ENCODE assay signal across 8 cellular contexts in the genomic region with DNA sequence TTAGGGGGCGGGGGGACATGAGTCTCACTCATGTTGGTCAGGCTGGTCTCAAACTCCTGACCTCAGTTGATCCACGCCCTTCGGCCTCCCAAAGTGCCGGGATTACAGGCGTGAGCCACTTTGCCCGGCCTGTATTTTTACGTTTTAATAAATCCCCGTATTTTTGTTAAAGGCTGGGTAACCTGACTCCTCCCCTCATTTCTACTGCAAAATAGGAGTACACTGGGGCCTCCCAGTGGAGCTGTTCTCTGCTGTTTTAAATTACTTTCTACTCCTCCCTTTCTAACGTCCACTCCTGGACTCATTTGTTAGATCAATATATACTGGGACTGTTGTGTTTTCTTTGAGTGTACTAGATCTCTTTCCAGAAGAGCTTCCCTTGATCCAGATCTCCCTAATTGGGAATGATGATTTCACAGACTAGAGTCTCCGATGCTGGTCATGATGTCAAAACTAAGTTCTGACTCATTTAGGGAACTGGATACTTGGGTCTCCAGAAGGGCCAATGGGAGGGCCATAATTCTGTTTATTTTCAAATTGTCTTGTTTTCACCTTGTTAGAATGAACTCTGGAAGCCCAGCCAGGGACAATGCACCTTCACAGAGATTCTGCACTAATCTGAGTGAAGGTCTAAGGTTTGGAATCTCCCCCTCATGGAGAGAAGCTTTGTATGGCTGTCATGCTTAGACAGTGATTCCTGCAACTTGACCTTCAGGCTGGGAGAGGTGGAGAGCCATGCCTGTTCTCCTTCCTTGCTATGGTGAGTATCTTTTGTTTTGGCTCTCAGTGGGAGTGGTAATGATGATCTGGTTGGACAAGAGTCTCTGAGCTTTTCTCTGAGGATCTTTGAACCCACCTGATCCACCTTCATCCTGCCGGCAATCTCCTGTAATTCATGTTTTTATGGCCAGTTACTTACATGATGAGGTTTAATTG. TPM values are rescaled to one million over a fixed set of nuclear protein-coding genes. Genes with fewer than 3 reads are reported as not detected.
DNase-seq lines count a peak whose midpoint lies in the region; ATAC-seq and TF ChIP-seq lines count a peak whose summit lies in the region.

No MANE protein-coding gene starts in this region.

- H3K36me3 Mint-ChIP-seq in activated CD4-positive, alpha-beta T cell treated with anti-CD3 and anti-CD28 coated beads, Interleukin-2, amount 10 ng/mL, durations not matched to agents 24 days and 14 days (ENCODE audit: low read depth): peaks cover 59% of the 10 kb centered on the region
- H3K36me3 Mint-ChIP-seq in activated B cell treated with CpG ODN at 0.5 μM for 24 hours (ENCODE audit: low read depth): peaks cover 63% of the 10 kb centered on the region

- H3K4me1 ChIP-seq in smooth muscle cell (ENCODE audit: low read depth): peaks cover 27% of the 10 kb centered on the region

- H2AFZ ChIP-seq in smooth muscle cell (ENCODE audit: low read depth): no peak overlapping the region

- H3K4me2 ChIP-seq in smooth muscle cell: peak overlapping the region; percentile 96

- H3K27ac ChIP-seq in smooth muscle cell (ENCODE audit: low read depth): peak overlapping the region; percentile 98

- POLR2A ChIA-PET in activated B cell treated with CpG ODN at 0.5 μM for 24 hours (lab: Charles Lee): interaction anchor here (0.5 to 9.9 kb wide), 12 partner anchors 7 to 338 kb away, joined by 3 to 133 read pairs (median 6); a partner anchor contains a TSS

- WGBS in smooth muscle cell (ENCODE audit: low lambda C conversion rate): 19% methylated on average over 11 of the region's 11 CpGs

- no peaks in the 10 kb centered on the region for H3K9me3 ChIP-seq in smooth muscle cell (replicated peaks; ENCODE audit: low read depth)

- TF ChIP-seq CTCF in activated B cell treated with CpG ODN at 0.5 μM for 24 hours (IDR thresholded peaks at IDR 0.05) (no peak), smooth muscle cell (IDR thresholded peaks at IDR 0.05; ENCODE audit: borderline replicate concordance, insufficient read depth, poor library complexity, severe bottlenecking) (no peak)

- CTCF ChIA-PET in activated B cell treated with CpG ODN at 0.5 μM for 24 hours (lab: Charles Lee): interaction anchor here (1.1 kb wide), 1 partner anchor 26 kb away, joined by 4 read pairs; a partner anchor contains a TSS

- peaks cover 14% of the 10 kb centered on the region for H3K36me3 ChIP-seq in smooth muscle cell (ENCODE audit: low read depth)

- ATAC-seq in activated B cell treated with CpG ODN at 0.5 μM for 24 hours (ENCODE audit: low read depth) (no peak), GM19395 (IDR thresholded peaks at IDR 0.05; ENCODE audit: unreplicated experiment) (no peak)

- no peaks in the 10 kb centered on the region for H3K27me3 ChIP-seq in smooth muscle cell (ENCODE audit: low read depth)

- H3K9ac ChIP-seq in smooth muscle cell (ENCODE audit: low read depth): peak overlapping the region; percentile 96

- no peak for DNase-seq in activated CD4-positive, alpha-beta T cell treated with anti-CD3 and anti-CD28 coated beads, Interleukin-2, amount 10 ng/mL, durations not matched to agents 24 days and 14 days
- no peak for DNase-seq in activated CD4-positive, alpha-beta T cell treated with anti-CD3 and anti-CD28 coated beads, Interleukin-2, amount 50 U/mL, for 48 hours
- DNase-seq in activated B cell treated with CpG ODN at 0.5 μM for 24 hours: no peak
- peak; percentile 53 for DNase-seq in hepatic stellate cell (ENCODE audit: low spot score)
- DNase-seq in smooth muscle cell (lab: John Stamatoyannopoulos, UW; ENCODE audit: unreplicated experiment): no peak
- no peak for DNase-seq in epidermal melanocyte (ENCODE audit: insufficient read length, low spot score)
- DNase-seq in ecto neural progenitor cell (ENCODE audit: low spot score): no peak

- H3K4me1 Mint-ChIP-seq in activated CD4-positive, alpha-beta T cell treated with anti-CD3 and anti-CD28 coated beads, Interleukin-2, amount 10 ng/mL, durations not matched to agents 24 days and 14 days: peaks cover 25% of the 10 kb centered on the region
- peaks cover 57% of the 10 kb centered on the region for H3K4me1 Mint-ChIP-seq in activated B cell treated with CpG ODN at 0.5 μM for 24 hours

- H3K27ac Mint-ChIP-seq in activated CD4-positive, alpha-beta T cell treated with anti-CD3 and anti-CD28 coated beads, Interleukin-2, amount 10 ng/mL, durations not matched to agents 24 days and 14 days: peak overlapping the region; percentile 96
- H3K27ac Mint-ChIP-seq in activated B cell treated with CpG ODN at 0.5 μM for 24 hours: peak overlapping the region; percentile 98

- H4K20me1 ChIP-seq in smooth muscle cell (ENCODE audit: low read depth): peaks cover 44% of the 10 kb centered on the region

- intact Hi-C loops in activated CD4-positive, alpha-beta T cell treated with anti-CD3 and anti-CD28 coated beads, Interleukin-2, amount 10 ng/mL, durations not matched to agents 24 days and 14 days (cut with micrococcal nuclease): no loop called here
- intact Hi-C loops in activated B cell treated with CpG ODN at 0.5 μM for 24 hours (cut with micrococcal nuclease): no loop called here

- H3K27me3 Mint-ChIP-seq in activated CD4-positive, alpha-beta T cell treated with anti-CD3 and anti-CD28 coated beads, Interleukin-2, amount 10 ng/mL, durations not matched to agents 24 days and 14 days: no peaks in the 10 kb centered on the region
- H3K27me3 Mint-ChIP-seq in activated B cell treated with CpG ODN at 0.5 μM for 24 hours: no peaks in the 10 kb centered on the region

- peak overlapping the region; percentile 97 for H3K4me3 Mint-ChIP-seq in activated CD4-positive, alpha-beta T cell treated with anti-CD3 and anti-CD28 coated beads, Interleukin-2, amount 10 ng/mL, durations not matched to agents 24 days and 14 days
- peak overlapping the region; percentile 99 for H3K4me3 Mint-ChIP-seq in activated B cell treated with CpG ODN at 0.5 μM for 24 hours

- peak overlapping the region; percentile 75 for H3K4me3 ChIP-seq in smooth muscle cell

- no peaks in the 10 kb centered on the region for H3K9me3 Mint-ChIP-seq in activated CD4-positive, alpha-beta T cell treated with anti-CD3 and anti-CD28 coated beads, Interleukin-2, amount 10 ng/mL, durations not matched to agents 24 days and 14 days
- no peaks in the 10 kb centered on the region for H3K9me3 Mint-ChIP-seq in activated B cell treated with CpG ODN at 0.5 μM for 24 hours

- peaks cover 37% of the 10 kb centered on the region for H3K79me2 ChIP-seq in smooth muscle cell (ENCODE audit: low read depth)

- peaks cover 36% of the 10 kb centered on the region for H3F3A ChIP-seq in smooth muscle cell (ENCODE audit: low read depth)

RNA-seq across cellular contexts. Expression of a gene that starts 9.4 kb away (rescaled TPM):
- total RNA-seq in activated CD4-positive, alpha-beta T cell treated with anti-CD3 and anti-CD28 coated beads, Interleukin-2, amount 10 ng/mL, durations not matched to agents 24 days and 14 days: 156 and 161 TPM in 2 replicates
- total RNA-seq in activated B cell treated with CpG ODN at 0.5 μM for 24 hours: 23.7 and 30.4 TPM in 2 replicates
- total RNA-seq in smooth muscle cell: 33.6 and 43.1 TPM in 2 replicates
- polyA plus RNA-seq in smooth muscle cell: 30.7 and 36.7 TPM in 2 replicates

RNA-seq across cellular contexts. Expression of a gene that starts 21.6 kb away (rescaled TPM):
- 189 and 190 TPM in 2 replicates for total RNA-seq in activated CD4-positive, alpha-beta T cell treated with anti-CD3 and anti-CD28 coated beads, Interleukin-2, amount 10 ng/mL, durations not matched to agents 24 days and 14 days
- 27.1 and 28.1 TPM in 2 replicates for total RNA-seq in activated B cell treated with CpG ODN at 0.5 μM for 24 hours
- 52.6 and 59.5 TPM in 2 replicates for total RNA-seq in smooth muscle cell
- polyA plus RNA-seq in smooth muscle cell: 61.2 and 71.6 TPM in 2 replicates

RNA-seq across cellular contexts. Expression of a gene that starts 21.9 kb away (rescaled TPM):
- total RNA-seq in activated CD4-positive, alpha-beta T cell treated with anti-CD3 and anti-CD28 coated beads, Interleukin-2, amount 10 ng/mL, durations not matched to agents 24 days and 14 days: 1.8 and 2.5 TPM in 2 replicates
- total RNA-seq in activated B cell treated with CpG ODN at 0.5 μM for 24 hours (1.2 and 2.1 TPM in 2 replicates), smooth muscle cell (0.63 and 0.94 TPM in 2 replicates)
- polyA plus RNA-seq in smooth muscle cell: 0.19 and 1.0 TPM in 2 replicates

RNA-seq across cellular contexts. Expression of a gene that starts 25.7 kb away (rescaled TPM):
- total RNA-seq in activated CD4-positive, alpha-beta T cell treated with anti-CD3 and anti-CD28 coated beads, Interleukin-2, amount 10 ng/mL, durations not matched to agents 24 days and 14 days: 20.4 and 22.2 TPM in 2 replicates
- total RNA-seq in activated B cell treated with CpG ODN at 0.5 μM for 24 hours: 18.3 and 19.2 TPM in 2 replicates
- total RNA-seq in smooth muscle cell: 40.0 and 47.5 TPM in 2 replicates
- 52.1 and 52.7 TPM in 2 replicates for polyA plus RNA-seq in smooth muscle cell

RNA-seq across cellular contexts. Expression of a gene that starts 30.2 kb away (rescaled TPM):
- 142 and 146 TPM in 2 replicates for total RNA-seq in activated CD4-positive, alpha-beta T cell treated with anti-CD3 and anti-CD28 coated beads, Interleukin-2, amount 10 ng/mL, durations not matched to agents 24 days and 14 days
- total RNA-seq in activated B cell treated with CpG ODN at 0.5 μM for 24 hours (61.8 and 68.6 TPM in 2 replicates), smooth muscle cell (62.0 and 91.2 TPM in 2 replicates)
- polyA plus RNA-seq in smooth muscle cell: 73.6 and 81.6 TPM in 2 replicates
